2 cellular contexts compared by ENCODE assay signal in genomic region chr15:63014578-63014977, GRCh38.
TF ChIP-seq lines count a peak whose summit lies in the region.

No MANE protein-coding gene starts in this region.

TF ChIP-seq in SK-N-SH, 30 proteins besides CTCF, POLR2A, EP300 and RAD21 (continued from another document):
- no peak for TF ChIP-seq ZBTB33 (IDR thresholded peaks at IDR 0.05; ENCODE audit: borderline replicate concordance, low read depth)
- TF ChIP-seq YY1 (IDR thresholded peaks at IDR 0.05; ENCODE audit: low read depth): no peak
- no peak for TF ChIP-seq NFIC (IDR thresholded peaks at IDR 0.05; ENCODE audit: borderline replicate concordance)
- TF ChIP-seq RCOR1 (IDR thresholded peaks at IDR 0.05; ENCODE audit: low read length): no peak
- TF ChIP-seq MXI1 (IDR thresholded peaks at IDR 0.05; ENCODE audit: low read depth, low read length): no peak
- TF ChIP-seq MEF2A (IDR thresholded peaks at IDR 0.05; ENCODE audit: borderline replicate concordance, low read depth): no peak
- no peak for TF ChIP-seq USF2 (IDR thresholded peaks at IDR 0.05; ENCODE audit: borderline replicate concordance, low read depth, low read length)
- no peak for TF ChIP-seq SIN3A (IDR thresholded peaks at IDR 0.05; ENCODE audit: borderline replicate concordance, low read depth, low read length)
- TF ChIP-seq USF1 (IDR thresholded peaks at IDR 0.05; ENCODE audit: borderline replicate concordance, low read depth): no peak
- TF ChIP-seq RFX5 (IDR thresholded peaks at IDR 0.05; ENCODE audit: low read length): no peak
- no peak for TF ChIP-seq GATA2 (CRISPR knock-in tag; IDR thresholded peaks at IDR 0.05)

TF ChIP-seq in SK-N-SH treated with all-trans-retinoic acid at 6 μM for 48 hours, 23 proteins besides CTCF, POLR2A, EP300 and RAD21 (continued from another document):
- TF ChIP-seq PATZ1 (CRISPR knock-in tag; IDR thresholded peaks at IDR 0.05; ENCODE audit: borderline replicate concordance) (no peak), TCF4 (CRISPR knock-in tag; IDR thresholded peaks at IDR 0.05; ENCODE audit: borderline replicate concordance) (no peak)
